In genomic region chr12:12008232-12008850, GRCh38 we compare ENCODE assay signal across 8 cellular contexts.
DNase-seq lines count a peak whose midpoint lies in the region; ATAC-seq and TF ChIP-seq lines count a peak whose summit lies in the region.

No MANE protein-coding gene starts in this region.

- no peaks in the 10 kb centered on the region for H3K9me3 ChIP-seq in A673 (ENCODE audit: low read depth, low read length, poor library complexity, severe bottlenecking)
- H3K9me3 ChIP-seq in Caco-2 = no peaks in the 10 kb centered on the region

- H3K4me1 ChIP-seq in A673 (ENCODE audit: insufficient read depth, low read length, poor library complexity, severe bottlenecking) = peaks cover 30% of the 10 kb centered on the region
- no peaks in the 10 kb centered on the region for H3K4me1 ChIP-seq in Caco-2

- H3K4me3 ChIP-seq in A673 (ENCODE audit: low read depth, low read length, poor library complexity, severe bottlenecking) = no peak overlapping the region
- no peak overlapping the region for H3K4me3 ChIP-seq in H7 (ENCODE audit: insufficient read depth, low read depth, low read length)
- no peak overlapping the region for H3K4me3 ChIP-seq in WI38 (ENCODE audit: low read depth, low read length)
- H3K4me3 ChIP-seq in fibroblast of pulmonary artery (replicated peaks; ENCODE audit: low read depth, low read length) = no peak overlapping the region
- H3K4me3 ChIP-seq in Caco-2 (ENCODE audit: low read depth, low read length) = no peak overlapping the region

- ATAC-seq in GM18519 (IDR thresholded peaks at IDR 0.05; ENCODE audit: low FRiP score, unreplicated experiment) (no peak), GM18858 (IDR thresholded peaks at IDR 0.05; ENCODE audit: unreplicated experiment) (no peak), GM21381 (IDR thresholded peaks at IDR 0.05; ENCODE audit: unreplicated experiment) (no peak)

- CTCF ChIA-PET in A673 (lab: Charles Lee) (interaction anchor here (0.6 kb wide), 1 partner anchor 232 kb away, joined by 12 read pairs; no protein-coding TSS in a partner anchor), Caco-2 (lab: Charles Lee) (interaction anchor here (1.3 kb wide), 1 partner anchor 24 kb away, joined by 3 read pairs; no protein-coding TSS in a partner anchor)

- no peaks in the 10 kb centered on the region for H3K27me3 Mint-ChIP-seq in Caco-2 (ENCODE audit: insufficient read depth, unreplicated experiment)

- POLR2A ChIA-PET in A673 (lab: Charles Lee; ENCODE audit: low non-redundant PET) = no interaction called here
- POLR2A ChIA-PET in Caco-2 (lab: Charles Lee) = no interaction called here

- peaks cover 10% of the 10 kb centered on the region for H3K9me3 Mint-ChIP-seq in Caco-2 (ENCODE audit: unreplicated experiment)

- H3K4me1 Mint-ChIP-seq in Caco-2 (ENCODE audit: low read depth, unreplicated experiment) = no peaks in the 10 kb centered on the region

- TF ChIP-seq CTCF in A673 (conservative IDR thresholded peaks at IDR 0.05; ENCODE audit: low read depth, low read length) (peak; percentile 72), WI38 (IDR thresholded peaks at IDR 0.05; ENCODE audit: low read depth, low read length) (peak; percentile 11; the same call in 1 of the 2 replicates), fibroblast of pulmonary artery (IDR thresholded peaks at IDR 0.05; ENCODE audit: low read length, missing control alignments) (peak; percentile 15), Caco-2 (IDR thresholded peaks at IDR 0.05; ENCODE audit: insufficient read depth in 1 of 2, low read depth in 1 of 2, low read length in 1 of 2, severe bottlenecking in 1 of 2, unreplicated experiment in 1 of 2) (peak in 1 of 2 experiments; percentile 25)

- H3K36me3 Mint-ChIP-seq in Caco-2 (ENCODE audit: insufficient read depth, unreplicated experiment) = peaks cover 5% of the 10 kb centered on the region

- BruUV-seq in A673 (replicated peaks; lab: Mats Ljungman, UMichigan) = no TSS peak
- no TSS peak for BruUV-seq in Caco-2 (replicated peaks; lab: Mats Ljungman, UMichigan)

- intact Hi-C loops in A673 (cut with micrococcal nuclease; ENCODE audit: unreplicated experiment) (no loop called here), Caco-2 (cut with micrococcal nuclease; ENCODE audit: unreplicated experiment) (no loop called here)

- H3K27me3 ChIP-seq in A673 (replicated peaks; ENCODE audit: insufficient read depth, low read depth, low read length, poor library complexity) = no peaks in the 10 kb centered on the region
- H3K27me3 ChIP-seq in H7 (ENCODE audit: control insufficient read depth, insufficient read depth, low read length) = no peaks in the 10 kb centered on the region
- no peaks in the 10 kb centered on the region for H3K27me3 ChIP-seq in Caco-2 (replicated peaks; ENCODE audit: control insufficient read depth, insufficient read depth, low read length)

- no peak overlapping the region for H3K27ac ChIP-seq in A673 (ENCODE audit: low read depth, low read length, poor library complexity, severe bottlenecking)

- DNase-seq in A673 (ENCODE audit: low spot score) (peak; percentile 24), H7 (peak; percentile 66), fibroblast of pulmonary artery (ENCODE audit: low read depth) (no peak), Caco-2 (no peak)

- H3K4me3 Mint-ChIP-seq in Caco-2 (ENCODE audit: unreplicated experiment) = no peak overlapping the region

- no peak overlapping the region for H3K27ac Mint-ChIP-seq in Caco-2 (ENCODE audit: unreplicated experiment)

- H3K36me3 ChIP-seq in A673 (ENCODE audit: insufficient read depth, low read length, poor library complexity, severe bottlenecking) (no peaks in the 10 kb centered on the region), H7 (replicated peaks; ENCODE audit: control insufficient read depth, insufficient read depth, low read length) (no peaks in the 10 kb centered on the region), Caco-2 (ENCODE audit: control insufficient read depth, insufficient read depth, low read length) (no peaks in the 10 kb centered on the region)

Comparison
In these comparisons a context has a peak if more than half of its experiments do, and no peak if none do; other contexts are left out.
1. DNase-seq: peak in A673 (single experiment) and H7 (single experiment); none in fibroblast of pulmonary artery (single experiment) and Caco-2 (0 of 2).